ENCODE assay signal across 8 cellular contexts in genomic region chr7:114085313-114085591, GRCh38.
DNase-seq lines count a peak whose midpoint lies in the region; ATAC-seq lines count a peak whose summit lies in the region.

No MANE protein-coding gene starts in this region.

- peaks cover 2% of the 10 kb centered on the region for H3K9me3 ChIP-seq in iPS-18c (ENCODE audit: control insufficient read depth, insufficient read depth, low read length)

- peak overlapping the region; percentile 70 for H3K4me3 Mint-ChIP-seq in activated naive CD4-positive, alpha-beta T cell treated with anti-CD3 and anti-CD28 coated beads, Interleukin-2, amount 50 U/mL, for 24 hours
- H3K4me3 Mint-ChIP-seq in activated T-helper 17 cell treated with anti-CD3 and anti-CD28 coated beads, Interleukin-2, amount 50 U/mL, for 72 hours, result peak overlapping the region; percentile 88
- peak overlapping the region; percentile 83 to 94 for H3K4me3 Mint-ChIP-seq in stimulated activated naive B cell treated with anti-CD40 and anti-IgM and Interleukin-4, amounts not matched to agents 10 μg/mL and 1 μg/mL and 100 μg/mL, for 72 hours

- ATAC-seq in activated T-helper 17 cell treated with anti-CD3 and anti-CD28 coated beads, Interleukin-2, amount 50 U/mL, for 72 hours (replicated peaks), result peak; percentile 15
- ATAC-seq in stimulated activated naive B cell treated with anti-CD40 and anti-IgM and Interleukin-4, amounts not matched to agents 10 μg/mL and 1 μg/mL and 100 μg/mL, for 72 hours (replicated peaks), result peak; percentile 17 to 22
- ATAC-seq in GM18873 (IDR thresholded peaks at IDR 0.05; ENCODE audit: low FRiP score, unreplicated experiment) (no peak), GM19023 (IDR thresholded peaks at IDR 0.05; ENCODE audit: unreplicated experiment) (no peak)

- no peak overlapping the region for H3K27ac Mint-ChIP-seq in activated naive CD4-positive, alpha-beta T cell treated with anti-CD3 and anti-CD28 coated beads, Interleukin-2, amount 50 U/mL, for 24 hours
- H3K27ac Mint-ChIP-seq in activated T-helper 17 cell treated with anti-CD3 and anti-CD28 coated beads, Interleukin-2, amount 50 U/mL, for 72 hours, result no peak overlapping the region
- H3K27ac Mint-ChIP-seq in stimulated activated naive B cell treated with anti-CD40 and anti-IgM and Interleukin-4, amounts not matched to agents 10 μg/mL and 1 μg/mL and 100 μg/mL, for 72 hours, result peak overlapping the region; percentile 91

- no peaks in the 10 kb centered on the region for H3K9me3 Mint-ChIP-seq in activated naive CD4-positive, alpha-beta T cell treated with anti-CD3 and anti-CD28 coated beads, Interleukin-2, amount 50 U/mL, for 24 hours
- H3K9me3 Mint-ChIP-seq in activated T-helper 17 cell treated with anti-CD3 and anti-CD28 coated beads, Interleukin-2, amount 50 U/mL, for 72 hours, result no peaks in the 10 kb centered on the region
- no peaks in the 10 kb centered on the region for H3K9me3 Mint-ChIP-seq in stimulated activated naive B cell treated with anti-CD40 and anti-IgM and Interleukin-4, amounts not matched to agents 10 μg/mL and 1 μg/mL and 100 μg/mL, for 72 hours

- H3K4me1 Mint-ChIP-seq in activated naive CD4-positive, alpha-beta T cell treated with anti-CD3 and anti-CD28 coated beads, Interleukin-2, amount 50 U/mL, for 24 hours, result peaks cover 36% of the 10 kb centered on the region
- peaks cover 18% of the 10 kb centered on the region for H3K4me1 Mint-ChIP-seq in activated T-helper 17 cell treated with anti-CD3 and anti-CD28 coated beads, Interleukin-2, amount 50 U/mL, for 72 hours
- H3K4me1 Mint-ChIP-seq in stimulated activated naive B cell treated with anti-CD40 and anti-IgM and Interleukin-4, amounts not matched to agents 10 μg/mL and 1 μg/mL and 100 μg/mL, for 72 hours, result peaks cover 34 to 48% of the 10 kb centered on the region in 2 donors

- DNase-seq in activated naive CD4-positive, alpha-beta T cell treated with anti-CD3 and anti-CD28 coated beads, Interleukin-2, amount 50 U/mL, for 16 hours, result no peak
- no peak for DNase-seq in stimulated activated naive B cell treated with anti-CD40 and anti-IgM and Interleukin-4, amounts not matched to agents 10 μg/mL and 1 μg/mL and 100 μg/mL, for 72 hours
- no peak for DNase-seq in foreskin melanocyte

- no peaks in the 10 kb centered on the region for H3K36me3 Mint-ChIP-seq in activated naive CD4-positive, alpha-beta T cell treated with anti-CD3 and anti-CD28 coated beads, Interleukin-2, amount 50 U/mL, for 24 hours
- H3K36me3 Mint-ChIP-seq in activated T-helper 17 cell treated with anti-CD3 and anti-CD28 coated beads, Interleukin-2, amount 50 U/mL, for 72 hours (ENCODE audit: low read depth), result peaks cover 15% of the 10 kb centered on the region
- no peaks in the 10 kb centered on the region for H3K36me3 Mint-ChIP-seq in stimulated activated naive B cell treated with anti-CD40 and anti-IgM and Interleukin-4, amounts not matched to agents 10 μg/mL and 1 μg/mL and 100 μg/mL, for 72 hours

- H3K4me3 ChIP-seq in iPS-18c (ENCODE audit: insufficient read depth, low read depth, low read length), result peak overlapping the region; percentile 70

- H3K27me3 Mint-ChIP-seq in activated naive CD4-positive, alpha-beta T cell treated with anti-CD3 and anti-CD28 coated beads, Interleukin-2, amount 50 U/mL, for 24 hours, result peaks cover 50% of the 10 kb centered on the region
- peaks cover 64% of the 10 kb centered on the region for H3K27me3 Mint-ChIP-seq in activated T-helper 17 cell treated with anti-CD3 and anti-CD28 coated beads, Interleukin-2, amount 50 U/mL, for 72 hours
- peaks cover 53 to 77% of the 10 kb centered on the region in 2 donors for H3K27me3 Mint-ChIP-seq in stimulated activated naive B cell treated with anti-CD40 and anti-IgM and Interleukin-4, amounts not matched to agents 10 μg/mL and 1 μg/mL and 100 μg/mL, for 72 hours

Comparison
In these comparisons a context has a peak if more than half of its experiments do, and no peak if none do; other contexts are left out.
1. ATAC-seq: peak in activated T-helper 17 cell treated with anti-CD3 and anti-CD28 coated beads, Interleukin-2, amount 50 U/mL, for 72 hours (single experiment) and stimulated activated naive B cell treated with anti-CD40 and anti-IgM and Interleukin-4, amounts not matched to agents 10 μg/mL and 1 μg/mL and 100 μg/mL, for 72 hours (2 of 2); none in GM18873 (single experiment) and GM19023 (single experiment).
2. Peak in every context shown above with its lines, with median percentiles within 50 percentile points of each other: H3K4me3 Mint-ChIP-seq.